1 cellular context compared by ENCODE assay signal in the genomic region with DNA sequence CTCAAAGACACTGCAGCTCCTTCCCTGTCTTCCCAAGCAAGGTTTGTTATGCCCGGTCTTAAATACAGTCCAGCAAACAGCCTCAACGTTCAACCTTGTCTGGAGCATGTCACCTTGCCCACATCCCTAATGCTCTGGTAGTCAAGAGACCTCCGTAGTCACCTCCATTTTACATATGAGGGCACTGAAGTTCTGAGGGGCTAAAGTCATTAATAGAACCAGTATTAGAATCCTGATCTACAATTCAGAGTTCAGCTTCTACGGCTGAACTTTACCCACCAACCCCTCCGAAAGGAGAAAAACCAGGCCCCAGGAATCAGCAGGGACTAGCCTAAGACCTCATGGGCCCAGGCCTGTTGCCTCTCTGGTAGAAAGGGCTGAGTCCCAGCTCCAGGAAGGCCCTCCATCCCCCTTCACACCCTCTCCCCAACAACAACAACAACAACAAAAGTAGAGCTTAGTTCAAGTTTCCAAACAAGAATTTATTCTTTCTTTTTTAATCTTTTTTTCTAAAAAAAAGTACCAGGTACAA.
TF ChIP-seq lines count a peak whose summit lies in the region.

No MANE protein-coding gene starts in this region.

TF ChIP-seq in WTC11, 78 proteins besides CTCF, POLR2A, EP300 and RAD21 (continued from another document):
- TF ChIP-seq, protein P1, sequence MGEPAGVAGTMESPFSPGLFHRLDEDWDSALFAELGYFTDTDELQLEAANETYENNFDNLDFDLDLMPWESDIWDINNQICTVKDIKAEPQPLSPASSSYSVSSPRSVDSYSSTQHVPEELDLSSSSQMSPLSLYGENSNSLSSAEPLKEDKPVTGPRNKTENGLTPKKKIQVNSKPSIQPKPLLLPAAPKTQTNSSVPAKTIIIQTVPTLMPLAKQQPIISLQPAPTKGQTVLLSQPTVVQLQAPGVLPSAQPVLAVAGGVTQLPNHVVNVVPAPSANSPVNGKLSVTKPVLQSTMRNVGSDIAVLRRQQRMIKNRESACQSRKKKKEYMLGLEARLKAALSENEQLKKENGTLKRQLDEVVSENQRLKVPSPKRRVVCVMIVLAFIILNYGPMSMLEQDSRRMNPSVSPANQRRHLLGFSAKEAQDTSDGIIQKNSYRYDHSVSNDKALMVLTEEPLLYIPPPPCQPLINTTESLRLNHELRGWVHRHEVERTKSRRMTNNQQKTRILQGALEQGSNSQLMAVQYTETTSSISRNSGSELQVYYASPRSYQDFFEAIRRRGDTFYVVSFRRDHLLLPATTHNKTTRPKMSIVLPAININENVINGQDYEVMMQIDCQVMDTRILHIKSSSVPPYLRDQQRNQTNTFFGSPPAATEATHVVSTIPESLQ (CRISPR knock-in tag; IDR thresholded peaks at IDR 0.05), result no peak
- TF ChIP-seq GABPB1 (CRISPR knock-in tag; IDR thresholded peaks at IDR 0.05) (no peak), TCF7 (CRISPR knock-in tag; IDR thresholded peaks at IDR 0.05; ENCODE audit: low read depth) (no peak), JUN (CRISPR knock-in tag; IDR thresholded peaks at IDR 0.05) (no peak), MXD4 (CRISPR knock-in tag; IDR thresholded peaks at IDR 0.05; ENCODE audit: borderline replicate concordance) (no peak), ZNF396 (CRISPR knock-in tag; IDR thresholded peaks at IDR 0.05; ENCODE audit: borderline replicate concordance) (no peak), ZNF232 (CRISPR knock-in tag; IDR thresholded peaks at IDR 0.05) (no peak), EMX1 (CRISPR knock-in tag; IDR thresholded peaks at IDR 0.05) (no peak), ZNF425 (CRISPR knock-in tag; conservative IDR thresholded peaks at IDR 0.05) (no peak), SMAD4 (CRISPR knock-in tag; IDR thresholded peaks at IDR 0.05) (no peak), FOXK1 (CRISPR knock-in tag; IDR thresholded peaks at IDR 0.05) (no peak)
- TF ChIP-seq, protein P2, sequence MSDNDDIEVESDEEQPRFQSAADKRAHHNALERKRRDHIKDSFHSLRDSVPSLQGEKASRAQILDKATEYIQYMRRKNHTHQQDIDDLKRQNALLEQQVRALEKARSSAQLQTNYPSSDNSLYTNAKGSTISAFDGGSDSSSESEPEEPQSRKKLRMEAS (CRISPR knock-in tag; IDR thresholded peaks at IDR 0.05), result no peak
- TF ChIP-seq, protein P3, sequence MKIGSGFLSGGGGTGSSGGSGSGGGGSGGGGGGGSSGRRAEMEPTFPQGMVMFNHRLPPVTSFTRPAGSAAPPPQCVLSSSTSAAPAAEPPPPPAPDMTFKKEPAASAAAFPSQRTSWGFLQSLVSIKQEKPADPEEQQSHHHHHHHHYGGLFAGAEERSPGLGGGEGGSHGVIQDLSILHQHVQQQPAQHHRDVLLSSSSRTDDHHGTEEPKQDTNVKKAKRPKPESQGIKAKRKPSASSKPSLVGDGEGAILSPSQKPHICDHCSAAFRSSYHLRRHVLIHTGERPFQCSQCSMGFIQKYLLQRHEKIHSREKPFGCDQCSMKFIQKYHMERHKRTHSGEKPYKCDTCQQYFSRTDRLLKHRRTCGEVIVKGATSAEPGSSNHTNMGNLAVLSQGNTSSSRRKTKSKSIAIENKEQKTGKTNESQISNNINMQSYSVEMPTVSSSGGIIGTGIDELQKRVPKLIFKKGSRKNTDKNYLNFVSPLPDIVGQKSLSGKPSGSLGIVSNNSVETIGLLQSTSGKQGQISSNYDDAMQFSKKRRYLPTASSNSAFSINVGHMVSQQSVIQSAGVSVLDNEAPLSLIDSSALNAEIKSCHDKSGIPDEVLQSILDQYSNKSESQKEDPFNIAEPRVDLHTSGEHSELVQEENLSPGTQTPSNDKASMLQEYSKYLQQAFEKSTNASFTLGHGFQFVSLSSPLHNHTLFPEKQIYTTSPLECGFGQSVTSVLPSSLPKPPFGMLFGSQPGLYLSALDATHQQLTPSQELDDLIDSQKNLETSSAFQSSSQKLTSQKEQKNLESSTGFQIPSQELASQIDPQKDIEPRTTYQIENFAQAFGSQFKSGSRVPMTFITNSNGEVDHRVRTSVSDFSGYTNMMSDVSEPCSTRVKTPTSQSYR (CRISPR knock-in tag; IDR thresholded peaks at IDR 0.05), result no peak
